In the genomic region with DNA sequence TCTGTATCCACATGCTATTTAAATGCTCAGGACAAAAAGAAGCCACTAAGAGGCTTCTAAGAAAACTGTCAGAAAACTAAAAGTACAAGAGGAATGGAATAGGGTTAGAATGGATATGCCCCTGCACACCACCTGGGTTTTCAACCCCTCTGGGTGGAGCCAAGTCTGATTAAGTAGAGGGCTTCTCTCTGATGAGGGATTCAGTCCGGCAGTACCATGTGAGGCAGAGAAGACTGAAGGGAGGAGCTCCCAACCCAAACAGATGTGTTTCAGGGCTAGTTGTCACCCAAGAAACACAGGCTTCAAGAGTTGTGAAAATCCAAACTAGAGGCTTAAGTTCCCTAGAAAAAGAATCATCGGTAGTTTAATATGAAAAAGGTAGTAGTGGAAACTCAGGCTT, we compare ENCODE assay signal across 26 cellular contexts. TPM values are rescaled to one million over a fixed set of nuclear protein-coding genes. Genes with fewer than 3 reads are reported as not detected.
DNase-seq lines count a peak whose midpoint lies in the region; ATAC-seq and TF ChIP-seq lines count a peak whose summit lies in the region.
"Had no signal": no experiment of that assay in that cellular context is flagged by ENCODE, and none has a peak within 500 bp of the region (broad histone marks: within the 10 kb centered on the region; RNA-seq: fewer than 3 reads in every experiment).

No MANE protein-coding gene starts in this region.

- TF ChIP-seq EP300 in SK-N-SH (IDR thresholded peaks at IDR 0.05; ENCODE audit: borderline replicate concordance in 1 of 2, low read depth in 1 of 2, low read length in 1 of 2), result no peak

- H2BK120ac ChIP-seq in mesenchymal stem cell (ENCODE audit: low read depth, low read length) (no peak overlapping the region), neuronal stem cell (ENCODE audit: low read depth, low read length) (no peak overlapping the region)

- H3K27me3 ChIP-seq in SK-N-SH (ENCODE audit: insufficient read depth) (no peaks in the 10 kb centered on the region), adipocyte (replicated peaks; ENCODE audit: control insufficient read depth, insufficient read depth, low read length) (no peaks in the 10 kb centered on the region), mesenchymal stem cell (ENCODE audit: control insufficient read depth in 1 of 2, insufficient read depth in 1 of 2, low read length in 2 of 2) (no peaks in the 10 kb centered on the region), left lung (no peaks in the 10 kb centered on the region), neuronal stem cell (ENCODE audit: control insufficient read depth in 3 of 3, insufficient read depth in 3 of 3, low read depth in 1 of 3, low read length in 3 of 3) (no peaks in the 10 kb centered on the region)
- H3K27me3 ChIP-seq: ascending aorta, upper lobe of right lung had no signal

- no peak overlapping the region for H3K4me3 ChIP-seq in SK-N-SH (ENCODE audit: low read depth in 2 of 2, low read length in 1 of 2)
- no peak overlapping the region for H3K4me3 ChIP-seq in adipocyte (ENCODE audit: low read length)
- H3K4me3 ChIP-seq in mesenchymal stem cell (ENCODE audit: insufficient read depth in 1 of 2, low read depth in 1 of 2, low read length in 2 of 2), result no peak overlapping the region
- no peak overlapping the region for H3K4me3 ChIP-seq in left lung
- no peak overlapping the region for H3K4me3 ChIP-seq in neuronal stem cell (ENCODE audit: low read length in 2 of 2)
- H3K4me3 ChIP-seq: ascending aorta, HAP-1, K562, lower lobe of right lung, upper lobe of right lung had no signal

- H3K79me1 ChIP-seq in mesenchymal stem cell (replicated peaks; ENCODE audit: low read length, poor library complexity, severe bottlenecking) (peaks cover 4% of the 10 kb centered on the region), neuronal stem cell (ENCODE audit: low read depth, low read length) (peaks cover 5% of the 10 kb centered on the region)

- H3K4me1 ChIP-seq in SK-N-SH (ENCODE audit: control insufficient read depth in 1 of 2, insufficient read depth in 2 of 2, low read depth in 1 of 2, low read length in 1 of 2), result peaks cover 15 to 31% of the 10 kb centered on the region in 2 experiments
- peaks cover 58% of the 10 kb centered on the region for H3K4me1 ChIP-seq in adipocyte (ENCODE audit: control insufficient read depth, insufficient read depth, low read length)
- peaks cover 6% of the 10 kb centered on the region for H3K4me1 ChIP-seq in mesenchymal stem cell (ENCODE audit: control insufficient read depth, insufficient read depth, low read depth, low read length)
- H3K4me1 ChIP-seq in left lung, result peaks cover 11 to 13% of the 10 kb centered on the region in 2 donors
- H3K4me1 ChIP-seq in neuronal stem cell (ENCODE audit: control insufficient read depth in 2 of 2, insufficient read depth in 1 of 2, low read depth in 1 of 2, low read length in 2 of 2), result peaks cover 10 to 35% of the 10 kb centered on the region in 2 donors
- H3K4me1 ChIP-seq: Caco-2 had no signal

- no peak for TF ChIP-seq RAD21 in SK-N-SH (IDR thresholded peaks at IDR 0.05; ENCODE audit: low read length)

- no peak for ATAC-seq in SK-N-SH treated with all-trans-retinoic acid at 6 μM for 48 hours
- no peak for ATAC-seq in left lung
- ATAC-seq: activated CD4-positive, alpha-beta T cell treated with anti-CD3 and anti-CD28 coated beads for 36 hours; activated T-cell treated with anti-CD3 and anti-CD28 coated beads, Interleukin-2, amount 50 U/mL, for 72 hours; K562; lower lobe of right lung; right cardiac atrium; Right ventricle myocardium inferior; upper lobe of right lung had no signal

- peak overlapping the region; percentile 71 for H3K27ac Mint-ChIP-seq in type B pancreatic cell
- H3K27ac Mint-ChIP-seq: activated CD4-positive, alpha-beta T cell treated with anti-CD3 and anti-CD28 coated beads for 36 hours; activated naive CD4-positive, alpha-beta T cell treated with anti-CD3 and anti-CD28 coated beads for 36 hours; activated T-cell treated with anti-CD3 and anti-CD28 coated beads, Interleukin-2, amount 50 U/mL, for 72 hours had no signal

- H4K20me1 ChIP-seq in SK-N-SH (ENCODE audit: insufficient read depth), result peaks cover 3% of the 10 kb centered on the region; the same call in 1 of the 2 replicates

- no peak overlapping the region for H3K23ac ChIP-seq in mesenchymal stem cell (ENCODE audit: low read length in 2 of 2)
- no peak overlapping the region for H3K23ac ChIP-seq in neuronal stem cell (ENCODE audit: low read depth, low read length, poor library complexity)

- H2BK5ac ChIP-seq in mesenchymal stem cell (ENCODE audit: low read depth, low read length, poor library complexity, severe bottlenecking), result no peak overlapping the region
- no peak overlapping the region for H2BK5ac ChIP-seq in neuronal stem cell (ENCODE audit: low read length)

- no peaks in the 10 kb centered on the region for H3K9me2 ChIP-seq in SK-N-SH

- H3K9me3 ChIP-seq in SK-N-SH, result no peaks in the 10 kb centered on the region
- no peaks in the 10 kb centered on the region for H3K9me3 ChIP-seq in adipocyte (ENCODE audit: control insufficient read depth, low read length)
- H3K9me3 ChIP-seq in mesenchymal stem cell (ENCODE audit: control insufficient read depth, low read length), result no peaks in the 10 kb centered on the region
- no peaks in the 10 kb centered on the region for H3K9me3 ChIP-seq in left lung
- H3K9me3 ChIP-seq in neuronal stem cell (replicated peaks in 1 of 2; ENCODE audit: control insufficient read depth in 2 of 2, insufficient read depth in 1 of 2, low read depth in 1 of 2, low read length in 2 of 2), result peaks cover 0 to 23% of the 10 kb centered on the region in 2 donors
- H3K9me3 ChIP-seq: ascending aorta, Caco-2, HAP-1, lower lobe of right lung, upper lobe of right lung had no signal

- no peak for DNase-seq in SK-N-SH
- DNase-seq in adipocyte (ENCODE audit: low read depth), result no peak
- DNase-seq in mesenchymal stem cell, result no peak
- DNase-seq in type B pancreatic cell (ENCODE audit: extremely low spot score, unreplicated experiment), result no peak
- DNase-seq in RPMI8226, result no peak
- DNase-seq in left lung, result no peak
- DNase-seq in neuronal stem cell (ENCODE audit: low spot score), result no peak
- DNase-seq: activated CD4-positive, alpha-beta T cell treated with anti-CD3 and anti-CD28 coated beads for 36 hours; activated naive CD4-positive, alpha-beta T cell treated with anti-CD3 and anti-CD28 coated beads for 36 hours; activated T-cell treated with anti-CD3 and anti-CD28 coated beads, Interleukin-2, amount 50 U/mL, for 72 hours; Caco-2; foreskin melanocyte; hypothalamus; lower lobe of right lung; NCI-H146; NCI-H2171; nucleus accumbens; right cardiac atrium; stimulated activated CD4-positive, alpha-beta T cell treated with anti-CD3 and anti-CD28 coated beads, Interleukin-15, amount 100 ng/mL, for 24 hours; stimulated activated CD8-positive, alpha-beta memory T cell treated with anti-CD3 and anti-CD28 coated beads, Interleukin-4, amount 100 ng/mL, for 48 hours; upper lobe of right lung had no signal

- peak overlapping the region in 1 of 2 experiments; percentile 66 for H3K4ac ChIP-seq in mesenchymal stem cell (ENCODE audit: low read depth in 1 of 2, low read length in 2 of 2)
- H3K4ac ChIP-seq in neuronal stem cell (ENCODE audit: low read length), result no peak overlapping the region

- intact Hi-C loops in left lung (cut with DNase I), result no loop called here

- H2AFZ ChIP-seq in SK-N-SH (ENCODE audit: low read depth) (no peak overlapping the region), mesenchymal stem cell (ENCODE audit: low read depth, low read length) (no peak overlapping the region), neuronal stem cell (ENCODE audit: low read length) (no peak overlapping the region)

- CTCF ChIA-PET in SK-N-SH (lab: Yijun Ruan, JAX), result interaction anchor here (1.2 kb wide), 1 partner anchor 194 kb away, joined by 3 read pairs; no protein-coding TSS in a partner anchor

- H2BK15ac ChIP-seq in mesenchymal stem cell (ENCODE audit: low read depth, poor library complexity, severe bottlenecking), result no peak overlapping the region
- H2BK15ac ChIP-seq in neuronal stem cell (ENCODE audit: low read length), result no peak overlapping the region

- H3K18ac ChIP-seq in mesenchymal stem cell (ENCODE audit: low read depth in 1 of 2, low read length in 2 of 2) (peak overlapping the region in 1 of 2 experiments; percentile 47), neuronal stem cell (ENCODE audit: low read length) (no peak overlapping the region)

- POLR2A ChIA-PET in SK-N-SH (lab: Yijun Ruan, JAX), result no interaction called here

- H3K9ac ChIP-seq in SK-N-SH (no peak overlapping the region), adipocyte (ENCODE audit: low read length) (peak overlapping the region; percentile 5), mesenchymal stem cell (ENCODE audit: low read length) (peak overlapping the region; percentile 28), neuronal stem cell (ENCODE audit: low read depth, low read length, poor library complexity) (no peak overlapping the region)

- peaks cover 76% of the 10 kb centered on the region for H3K79me2 ChIP-seq in SK-N-SH (ENCODE audit: insufficient read depth)

- H3K9me3 Mint-ChIP-seq in type B pancreatic cell, result no peaks in the 10 kb centered on the region
- H3K9me3 Mint-ChIP-seq: activated naive CD4-positive, alpha-beta T cell treated with anti-CD3 and anti-CD28 coated beads for 36 hours; activated T-cell treated with anti-CD3 and anti-CD28 coated beads, Interleukin-2, amount 50 U/mL, for 72 hours had no signal

- H3K4me1 Mint-ChIP-seq in type B pancreatic cell (ENCODE audit: unreplicated experiment), result peaks cover 75% of the 10 kb centered on the region

- H3K36me3 ChIP-seq in SK-N-SH (replicated peaks in 1 of 2; ENCODE audit: control insufficient read depth in 1 of 2, insufficient read depth in 2 of 2, low read length in 1 of 2) (peaks cover 33 to 40% of the 10 kb centered on the region in 2 experiments), adipocyte (ENCODE audit: control insufficient read depth, insufficient read depth, low read length, severe bottlenecking) (no peaks in the 10 kb centered on the region), mesenchymal stem cell (ENCODE audit: control insufficient read depth in 1 of 2, insufficient read depth in 2 of 2, low read depth in 1 of 2, low read length in 2 of 2) (peaks cover 0 to 4% of the 10 kb centered on the region in 2 experiments), left lung (no peaks in the 10 kb centered on the region), neuronal stem cell (replicated peaks in 1 of 2; ENCODE audit: control insufficient read depth in 2 of 2, insufficient read depth in 2 of 2, low read length in 2 of 2) (peaks cover 0 to 77% of the 10 kb centered on the region in 2 donors)
- H3K36me3 ChIP-seq: ascending aorta, HAP-1, lower lobe of right lung, upper lobe of right lung had no signal

- H3K27ac ChIP-seq in SK-N-SH (ENCODE audit: low read depth in 2 of 2, low read length in 1 of 2) (peak overlapping the region; percentile 5 to 53; a peak in 3 of 4 replicates), mesenchymal stem cell (ENCODE audit: low read length, poor library complexity, severe bottlenecking) (peak overlapping the region; percentile 28), left lung (peak overlapping the region in 1 of 2 donors; percentile 9), neuronal stem cell (replicated peaks; ENCODE audit: low read length) (no peak overlapping the region)
- H3K27ac ChIP-seq: ascending aorta, lower lobe of right lung, upper lobe of right lung had no signal

- peak overlapping the region; percentile 39 for H3K4me3 Mint-ChIP-seq in type B pancreatic cell
- H3K4me3 Mint-ChIP-seq: activated CD4-positive, alpha-beta T cell treated with anti-CD3 and anti-CD28 coated beads for 36 hours; activated naive CD4-positive, alpha-beta T cell treated with anti-CD3 and anti-CD28 coated beads for 36 hours; activated T-cell treated with anti-CD3 and anti-CD28 coated beads, Interleukin-2, amount 50 U/mL, for 72 hours had no signal

- no peak overlapping the region for H3K4me2 ChIP-seq in SK-N-SH
- H3K4me2 ChIP-seq in mesenchymal stem cell (ENCODE audit: low read length, poor library complexity, severe bottlenecking), result no peak overlapping the region
- no peak overlapping the region for H3K4me2 ChIP-seq in neuronal stem cell (ENCODE audit: insufficient read depth, low read length, poor library complexity, severe bottlenecking)

- H2BK12ac ChIP-seq in mesenchymal stem cell (ENCODE audit: low read length in 2 of 2) (no peak overlapping the region), neuronal stem cell (ENCODE audit: low read length) (no peak overlapping the region)

- H3K14ac ChIP-seq in mesenchymal stem cell (ENCODE audit: low read length in 2 of 2) (no peak overlapping the region), neuronal stem cell (ENCODE audit: low read length) (no peak overlapping the region)

- TF ChIP-seq CTCF in SK-N-SH (IDR thresholded peaks at IDR 0.05) (no peak), type B pancreatic cell (conservative IDR thresholded peaks at IDR 0.05) (no peak), left lung (IDR thresholded peaks at IDR 0.05) (no peak)

- H3K36me3 Mint-ChIP-seq in type B pancreatic cell, result peaks cover 25% of the 10 kb centered on the region

- no peaks in the 10 kb centered on the region for H3K27me3 Mint-ChIP-seq in type B pancreatic cell

- WGBS in SK-N-SH (ENCODE audit: low lambda C conversion rate), result 93% methylated on average over 2 of the region's 2 CpGs
- 74% methylated on average over 1 of the region's 2 CpGs for WGBS in mesenchymal stem cell
- no CpG with 5 or more reads among the region's 2 CpGs for WGBS in neuronal stem cell (ENCODE audit: extremely low coverage in 2 of 2, insufficient read length in 2 of 2, insufficient replicate concordance in 1 of 2), 2 donors

- H2AK5ac ChIP-seq in mesenchymal stem cell (ENCODE audit: low read length, severe bottlenecking) (peak overlapping the region; percentile 74), neuronal stem cell (ENCODE audit: low read depth, low read length) (no peak overlapping the region)

- H3F3A ChIP-seq in SK-N-SH (replicated peaks; ENCODE audit: insufficient read depth), result peaks cover 27% of the 10 kb centered on the region

- H4K8ac ChIP-seq in mesenchymal stem cell (ENCODE audit: low read length), result no peak overlapping the region
- H4K8ac ChIP-seq in neuronal stem cell (ENCODE audit: low read depth, low read length), result no peak overlapping the region

- H4K91ac ChIP-seq in mesenchymal stem cell (ENCODE audit: low read length), result no peak overlapping the region
- H4K91ac ChIP-seq in neuronal stem cell (ENCODE audit: low read depth, low read length, poor library complexity), result no peak overlapping the region

RNA-seq across cellular contexts. Expression of a gene that starts 12.5 kb away (rescaled TPM):
- 94.4 and 143 TPM in 2 replicates for polyA plus RNA-seq in SK-N-SH (2012; rRNA removed)
- polyA plus RNA-seq in SK-N-SH (2012; cell fraction: cytosol; rRNA removed), result 140 and 180 TPM in 2 replicates
- polyA plus RNA-seq in SK-N-SH (2012; cell fraction: nucleus; rRNA removed), result 72.8 and 166 TPM in 2 replicates
- polyA plus RNA-seq in mesenchymal stem cell (2013, experiment 1 of 2), result 303 TPM
- polyA plus RNA-seq in mesenchymal stem cell (2013, experiment 2 of 2), result 305 TPM
- total RNA-seq in type B pancreatic cell (ENCODE audit: low replicate concordance), result 139 and 462 TPM in 2 replicates
- 10 to 100 TPM; 33.9 to 83.3 TPM for total RNA-seq in left lung
- 466 TPM for polyA plus RNA-seq in neuronal stem cell (2013, experiment 1 of 2)
- polyA plus RNA-seq in neuronal stem cell (2013, experiment 2 of 2), result 470 TPM

Comparison
In these comparisons a context has a peak if more than half of its experiments do, and no peak if none do; other contexts are left out.
1. H3K9ac ChIP-seq: peak in adipocyte (single experiment) and mesenchymal stem cell (single experiment); none in SK-N-SH (single experiment) and neuronal stem cell (single experiment).